In genomic region chr16:24541534-24541933, GRCh38 we compare ENCODE assay signal across 9 cellular contexts. TPM values are rescaled to one million over a fixed set of nuclear protein-coding genes. Genes with fewer than 3 reads are reported as not detected.
DNase-seq lines count a peak whose midpoint lies in the region; ATAC-seq and TF ChIP-seq lines count a peak whose summit lies in the region.
"Had no signal": no experiment of that assay in that cellular context is flagged by ENCODE, and none has a peak within 500 bp of the region (broad histone marks: within the 10 kb centered on the region; RNA-seq: fewer than 3 reads in every experiment).

No MANE protein-coding gene starts in this region.

- intact Hi-C loops in HCT116 (cut with micrococcal nuclease): no loop called here

- H3F3A ChIP-seq in smooth muscle cell (ENCODE audit: low read depth): peaks cover 3% of the 10 kb centered on the region

- no peaks in the 10 kb centered on the region for H3K9me2 ChIP-seq in HCT116 (ENCODE audit: insufficient read depth)

- no peak overlapping the region for H3K27ac ChIP-seq in HCT116 (ENCODE audit: low read depth, low read length)
- peak overlapping the region in 3 of 4 donors; percentile 99 to 100 (median 99) for H3K27ac ChIP-seq in gastroesophageal sphincter
- peak overlapping the region; percentile 100 for H3K27ac ChIP-seq in smooth muscle cell (ENCODE audit: low read depth)

- 0 to 2% methylated on average over 3 of the region's 3 CpGs for WGBS in gastroesophageal sphincter (ENCODE audit: low coverage in 1 of 2), 2 donors
- 21% methylated on average over 3 of the region's 3 CpGs for WGBS in smooth muscle cell (ENCODE audit: low lambda C conversion rate)

- peak overlapping the region; percentile 97 for H3K9ac ChIP-seq in HCT116 (ENCODE audit: low read length)
- peak overlapping the region; percentile 100 for H3K9ac ChIP-seq in smooth muscle cell (ENCODE audit: low read depth)

- ATAC-seq in HCT116 (no peak), gastroesophageal sphincter (no peak), HG03280 (IDR thresholded peaks at IDR 0.05; ENCODE audit: unreplicated experiment) (no peak), HG03571 (IDR thresholded peaks at IDR 0.05; ENCODE audit: unreplicated experiment) (no peak)

- H4K20me1 ChIP-seq in HCT116 (ENCODE audit: insufficient read depth) (peaks cover 31% of the 10 kb centered on the region), smooth muscle cell (ENCODE audit: low read depth) (peaks cover 67% of the 10 kb centered on the region)

- H3K4me3 ChIP-seq in HCT116 (replicated peaks in 1 of 2; ENCODE audit: low read depth in 1 of 2, low read length in 2 of 2): peak overlapping the region; percentile 66 to 80
- peak overlapping the region; percentile 97 for H3K4me3 ChIP-seq in WI38 (ENCODE audit: low read depth, low read length)
- peak overlapping the region; percentile 71 to 89 for H3K4me3 ChIP-seq in gastroesophageal sphincter
- H3K4me3 ChIP-seq in smooth muscle cell: peak overlapping the region; percentile 96

- H3K4me2 ChIP-seq in HCT116 (ENCODE audit: low read length) (peak overlapping the region; percentile 83), smooth muscle cell (peak overlapping the region; percentile 88)

- TF ChIP-seq RAD21 in HCT116 (IDR thresholded peaks at IDR 0.05; ENCODE audit: low read depth): no peak

- CTCF ChIA-PET in HCT116 (lab: Charles Lee): interaction anchor here (1.3 kb wide), 1 partner anchor 24 kb away, joined by 3 read pairs; no protein-coding TSS in a partner anchor

- no peak for DNase-seq in HCT116 (ENCODE audit: low read depth, low spot score)
- no peak for DNase-seq in smooth muscle cell (lab: John Stamatoyannopoulos, UW; ENCODE audit: unreplicated experiment)
- DNase-seq in NCI-H2029 treated with DMSO at 0.1 percent for 48 hours (lab: John Stamatoyannopoulos, UW): no peak
- DNase-seq in cerebellum (ENCODE audit: low spot score): no peak
- DNase-seq: activated CD4-positive, alpha-beta T cell treated with anti-CD3 and anti-CD28 coated beads for 1 hour had no signal

- TF ChIP-seq CTCF in HCT116 (IDR thresholded peaks at IDR 0.05 in 2 of 3, conservative IDR thresholded peaks at IDR 0.05 in 1 of 3; ENCODE audit: borderline replicate concordance in 1 of 3, insufficient read depth in 1 of 3, low read depth in 2 of 3, low read length in 2 of 3): no peak
- no peak for TF ChIP-seq CTCF in WI38 (IDR thresholded peaks at IDR 0.05; ENCODE audit: low read depth, low read length)
- TF ChIP-seq CTCF in gastroesophageal sphincter (IDR thresholded peaks at IDR 0.05): no peak
- TF ChIP-seq CTCF in smooth muscle cell (IDR thresholded peaks at IDR 0.05; ENCODE audit: borderline replicate concordance, insufficient read depth, poor library complexity, severe bottlenecking): no peak

- POLR2A ChIA-PET in HCT116 (lab: Charles Lee): no interaction called here

- H3K27me3 ChIP-seq in HCT116 (ENCODE audit: insufficient read depth, low read length) (no peaks in the 10 kb centered on the region), gastroesophageal sphincter (no peaks in the 10 kb centered on the region), smooth muscle cell (ENCODE audit: low read depth) (no peaks in the 10 kb centered on the region)

- H3K4me1 ChIP-seq in HCT116 (ENCODE audit: control insufficient read depth in 1 of 2, insufficient read depth in 2 of 2, low read length in 2 of 2): peaks cover 22 to 33% of the 10 kb centered on the region in 2 experiments
- peaks cover 4 to 56% (median 14%) of the 10 kb centered on the region in 3 donors for H3K4me1 ChIP-seq in gastroesophageal sphincter
- H3K4me1 ChIP-seq in smooth muscle cell (ENCODE audit: low read depth): peaks cover 22% of the 10 kb centered on the region

- H2AFZ ChIP-seq in HCT116 (ENCODE audit: low read depth, low read length, poor library complexity, severe bottlenecking): no peak overlapping the region
- no peak overlapping the region for H2AFZ ChIP-seq in smooth muscle cell (ENCODE audit: low read depth)

- H3K9me3 ChIP-seq in HCT116 (ENCODE audit: control insufficient read depth in 1 of 2, insufficient read depth in 1 of 2, low read depth in 1 of 2, low read length in 2 of 2) (no peaks in the 10 kb centered on the region), gastroesophageal sphincter (no peaks in the 10 kb centered on the region), smooth muscle cell (replicated peaks; ENCODE audit: low read depth) (no peaks in the 10 kb centered on the region)

- RAD21 ChIA-PET in HCT116 (lab: Charles Lee; ENCODE audit: low non-redundant PET in 1 of 2, low total read pairs in 2 of 2, uncharacterized antibody in 2 of 2, unreplicated experiment in 2 of 2): no interaction called here

- no TSS peak for BruUV-seq in HCT116 (replicated peaks; lab: Mats Ljungman, UMichigan)

- TF ChIP-seq EP300 in gastroesophageal sphincter (IDR thresholded peaks at IDR 0.05): no peak

- TF ChIP-seq POLR2A in HCT116 (IDR thresholded peaks at IDR 0.05; ENCODE audit: borderline replicate concordance, extremely low read depth, insufficient read depth, insufficient read length) (no peak), gastroesophageal sphincter (IDR thresholded peaks at IDR 0.05) (no peak)

- H3K79me2 ChIP-seq in HCT116 (ENCODE audit: insufficient read depth, low read length): peaks cover 71% of the 10 kb centered on the region
- peaks cover 70% of the 10 kb centered on the region for H3K79me2 ChIP-seq in smooth muscle cell (ENCODE audit: low read depth)

- H3K36me3 ChIP-seq in HCT116 (ENCODE audit: control insufficient read depth in 1 of 2, insufficient read depth in 2 of 2, low read length in 2 of 2): peaks cover 11 to 17% of the 10 kb centered on the region in 2 experiments
- peaks cover 0 to 5% of the 10 kb centered on the region in 2 donors for H3K36me3 ChIP-seq in gastroesophageal sphincter
- peaks cover 5% of the 10 kb centered on the region for H3K36me3 ChIP-seq in smooth muscle cell (ENCODE audit: low read depth)

TF ChIP-seq in HCT116, 20 proteins besides CTCF, POLR2A, EP300 and RAD21:
- no peak for TF ChIP-seq SRF (IDR thresholded peaks at IDR 0.05; ENCODE audit: low read depth)
- TF ChIP-seq EZH2phosphoT487 (IDR thresholded peaks at IDR 0.05; ENCODE audit: borderline replicate concordance): no peak
- TF ChIP-seq SP1 (IDR thresholded peaks at IDR 0.05; ENCODE audit: low read depth): no peak

RNA-seq across cellular contexts. Expression of gene RBBP6, which starts 2.2 kb away (rescaled TPM):
- total RNA-seq in HCT116 (2021; ENCODE audit: unreplicated experiment) (52.4 TPM), gastroesophageal sphincter (100 to 1,000 TPM in 1 of 4 donors, 10 to 100 TPM in 3; 46.0 to 134 (median 66.1) TPM), smooth muscle cell (70.2 and 80.6 TPM in 2 replicates), cerebellum (90.0 TPM)
- polyA plus RNA-seq in HCT116 (2012): 20.8 and 22.0 TPM in 2 replicates
- 40.4 and 48.6 TPM in 2 replicates for polyA plus RNA-seq in smooth muscle cell
